Comparison of ENCODE assay signal across 10 cellular contexts in genomic region chr7:7996568-7996967, GRCh38. TPM values are rescaled to one million over a fixed set of nuclear protein-coding genes. Genes with fewer than 3 reads are reported as not detected.
A peak's percentile ranks its signal among the peaks of the same experiment; 100 is the strongest.
DNase-seq lines count a peak whose midpoint lies in the region; ATAC-seq and TF ChIP-seq lines count a peak whose summit lies in the region.
"Had no signal": no experiment of that assay in that cellular context is flagged by ENCODE, and none has a peak within 500 bp of the region (broad histone marks: within the 10 kb centered on the region; RNA-seq: fewer than 3 reads in every experiment).

No MANE protein-coding gene starts in this region.

- TF ChIP-seq CTCF in liver (IDR thresholded peaks at IDR 0.05; ENCODE audit: low read depth, low read length, missing input control) = no peak

- no peak for TF ChIP-seq RAD21 in liver (IDR thresholded peaks at IDR 0.05)

- H3K27me3 Mint-ChIP-seq in T-helper 17 cell = no peaks in the 10 kb centered on the region

- H3K36me3 ChIP-seq in liver (ENCODE audit: control insufficient read depth in 4 of 4, insufficient read depth in 3 of 4, low read depth in 1 of 4, low read length in 3 of 4) = no peaks in the 10 kb centered on the region

- H3K36me3 Mint-ChIP-seq in T-helper 17 cell (ENCODE audit: low read depth) = peaks cover 5% of the 10 kb centered on the region

- H3K4me3 Mint-ChIP-seq in T-helper 17 cell = no peak overlapping the region

- H3K9me3 ChIP-seq in T-helper 17 cell (ENCODE audit: control insufficient read depth, low read length, poor library complexity, severe bottlenecking) (no peaks in the 10 kb centered on the region), liver (ENCODE audit: control insufficient read depth in 4 of 4, low read length in 3 of 4) (peaks cover 0 to 12% (median 4%) of the 10 kb centered on the region in 4 donors)

- H3K27ac Mint-ChIP-seq in T-helper 17 cell = peak overlapping the region; percentile 78

- H3K27ac ChIP-seq in liver (ENCODE audit: low read depth in 1 of 2, low read length in 2 of 2) = no peak overlapping the region

- no peak for ATAC-seq in T-helper 17 cell
- no peak for ATAC-seq in HG03460 (IDR thresholded peaks at IDR 0.05; ENCODE audit: unreplicated experiment)
- no peak for ATAC-seq in HG03108 (IDR thresholded peaks at IDR 0.05; ENCODE audit: unreplicated experiment)

- peaks cover 11% of the 10 kb centered on the region for H3K4me1 Mint-ChIP-seq in T-helper 17 cell

- H3K4me3 ChIP-seq in liver (ENCODE audit: low read depth in 1 of 3, low read length in 3 of 3) = no peak overlapping the region

- no peaks in the 10 kb centered on the region for H3K27me3 ChIP-seq in liver (ENCODE audit: control insufficient read depth in 4 of 4, insufficient read depth in 4 of 4, low read length in 3 of 4)

- no peak overlapping the region for H3K9ac ChIP-seq in liver (ENCODE audit: low read depth in 1 of 2, low read length in 2 of 2)

- DNase-seq in DMS53 treated with DMSO at 0.1 percent for 48 hours (lab: John Stamatoyannopoulos, UW; ENCODE audit: unreplicated experiment) = peak; percentile 19
- peak; percentile 45 for DNase-seq in HCEC 1CT
- no peak for DNase-seq in T-helper 17 cell
- no peak for DNase-seq in NOMO-1 (lab: John Stamatoyannopoulos, UW; ENCODE audit: unreplicated experiment in 2 of 2)
- DNase-seq in stimulated activated CD4-positive, alpha-beta T cell treated with anti-CD3 and anti-CD28 coated beads, Interleukin-2, amount 100 ng/mL, for 24 hours = no peak
- DNase-seq: activated T-cell treated with anti-CD3 and anti-CD28 coated beads for 4 hours; stimulated activated naive CD4-positive, alpha-beta T cell had no signal

- peaks cover 0 to 5% (median 0%) of the 10 kb centered on the region in 4 donors for H3K4me1 ChIP-seq in liver (ENCODE audit: control insufficient read depth in 4 of 4, insufficient read depth in 4 of 4, low read length in 3 of 4)

TF ChIP-seq in liver, 16 proteins besides CTCF, POLR2A, EP300 and RAD21:
- no peak for TF ChIP-seq HNF4G (IDR thresholded peaks at IDR 0.05)
- TF ChIP-seq FOXA2 (IDR thresholded peaks at IDR 0.05) = peak; percentile 24
- TF ChIP-seq REST (IDR thresholded peaks at IDR 0.05) = peak; percentile 33
- no peak for TF ChIP-seq JUND (IDR thresholded peaks at IDR 0.05)
- no peak for TF ChIP-seq NR2F2 (IDR thresholded peaks at IDR 0.05)
- peak; percentile 45 to 54 for TF ChIP-seq RXRA (IDR thresholded peaks at IDR 0.05)
- peak; percentile 45 for TF ChIP-seq YY1 (IDR thresholded peaks at IDR 0.05)
- TF ChIP-seq HNF4A (conservative IDR thresholded peaks at IDR 0.05) = peak; percentile 45 to 56
- peak in 1 of 2 donors; percentile 17 for TF ChIP-seq EGR1 (IDR thresholded peaks at IDR 0.05; ENCODE audit: low read depth in 2 of 2)
- TF ChIP-seq TAF1 (conservative IDR thresholded peaks at IDR 0.05) = no peak
- TF ChIP-seq ATF3 (IDR thresholded peaks at IDR 0.05) = no peak
- TF ChIP-seq MAX (IDR thresholded peaks at IDR 0.05) = no peak
- TF ChIP-seq FOXA1 (IDR thresholded peaks at IDR 0.05) = no peak
- no peak for TF ChIP-seq ZBTB33 (IDR thresholded peaks at IDR 0.05)
- TF ChIP-seq GABPA (IDR thresholded peaks at IDR 0.05 in 1 of 2, conservative IDR thresholded peaks at IDR 0.05 in 1 of 2) = no peak
- TF ChIP-seq SP1 (IDR thresholded peaks at IDR 0.05) = peak; percentile 85

RNA-seq across cellular contexts. Expression of gene GLCCI1, which starts 28.0 kb away (rescaled TPM):
- total RNA-seq in T-helper 17 cell (10 to 100 TPM; 43.5 to 44.5 TPM), liver (1 to 10 TPM; 4.9 to 5.9 TPM)
- polyA plus RNA-seq in liver = 1 to 10 TPM; 1.4 to 3.6 TPM

Comparison
In these comparisons a context has a peak if more than half of its experiments do, and no peak if none do; other contexts are left out.
1. DNase-seq: peak in DMS53 treated with DMSO at 0.1 percent for 48 hours (single experiment) and HCEC 1CT (single experiment); none in T-helper 17 cell (0 of 3), NOMO-1 (0 of 2) and stimulated activated CD4-positive, alpha-beta T cell treated with anti-CD3 and anti-CD28 coated beads, Interleukin-2, amount 100 ng/mL, for 24 hours (0 of 2).
2. RNA of gene GLCCI1, which starts 28.0 kb away (total RNA-seq): 43.5 to 44.5 TPM in T-helper 17 cell; 4.9 to 5.9 TPM in liver; every median in the first group is over 4 times any median in the second.